In the genomic region with DNA sequence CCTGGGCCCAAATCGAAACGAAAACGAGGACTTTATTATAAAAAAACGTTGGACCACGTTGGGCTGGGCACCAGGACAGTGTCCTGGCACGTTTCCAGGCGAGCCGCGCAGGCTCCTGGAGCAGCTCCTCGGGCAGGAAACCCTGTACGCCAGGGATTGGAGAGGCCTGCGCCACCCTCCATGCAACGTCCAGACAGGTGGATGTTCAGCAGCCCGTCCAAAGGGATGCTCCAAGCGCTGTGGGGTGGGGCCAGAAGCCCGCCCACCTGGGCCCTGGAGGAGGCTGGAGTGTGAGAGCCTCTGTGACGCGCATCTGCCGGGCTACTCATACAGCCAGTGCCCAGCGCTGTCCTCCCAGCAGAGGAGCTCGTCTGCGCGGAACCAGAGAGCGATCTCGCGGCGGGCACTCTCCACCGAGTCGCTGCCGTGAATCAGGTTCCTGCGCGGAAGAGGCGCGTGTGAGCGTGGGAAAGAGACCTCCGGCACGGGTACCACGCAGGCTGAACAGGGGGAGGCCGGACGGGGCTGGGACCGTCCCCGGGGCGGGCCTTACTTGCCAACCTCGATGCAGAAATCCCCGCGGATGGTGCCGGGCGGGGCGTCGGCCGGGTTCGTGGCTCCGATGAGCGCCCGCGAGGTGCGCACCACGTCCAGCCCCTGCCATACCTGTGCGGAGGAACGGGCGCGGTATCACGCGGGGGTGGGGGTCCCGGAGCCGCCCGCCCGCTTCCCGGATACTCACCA, we compare ENCODE assay signal across 2 cellular contexts.
TF ChIP-seq lines count a peak whose summit lies in the region.

No MANE protein-coding gene starts in this region.

TF ChIP-seq in WTC11, 78 proteins besides CTCF, POLR2A, EP300 and RAD21 (continued from another document and continues in another):
- TF ChIP-seq, protein P1, sequence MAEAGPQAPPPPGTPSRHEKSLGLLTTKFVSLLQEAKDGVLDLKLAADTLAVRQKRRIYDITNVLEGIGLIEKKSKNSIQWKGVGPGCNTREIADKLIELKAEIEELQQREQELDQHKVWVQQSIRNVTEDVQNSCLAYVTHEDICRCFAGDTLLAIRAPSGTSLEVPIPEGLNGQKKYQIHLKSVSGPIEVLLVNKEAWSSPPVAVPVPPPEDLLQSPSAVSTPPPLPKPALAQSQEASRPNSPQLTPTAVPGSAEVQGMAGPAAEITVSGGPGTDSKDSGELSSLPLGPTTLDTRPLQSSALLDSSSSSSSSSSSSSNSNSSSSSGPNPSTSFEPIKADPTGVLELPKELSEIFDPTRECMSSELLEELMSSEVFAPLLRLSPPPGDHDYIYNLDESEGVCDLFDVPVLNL (CRISPR knock-in tag; IDR thresholded peaks at IDR 0.05; ENCODE audit: borderline replicate concordance, low read depth) = no peak
- no peak for TF ChIP-seq TCF7 (CRISPR knock-in tag; IDR thresholded peaks at IDR 0.05; ENCODE audit: low read depth)
- 0 out of 2 replicates have a peak, but pooled peaks have one; percentile 23 for TF ChIP-seq SP1 (CRISPR knock-in tag; conservative IDR thresholded peaks at IDR 0.05)
- TF ChIP-seq, protein P2, sequence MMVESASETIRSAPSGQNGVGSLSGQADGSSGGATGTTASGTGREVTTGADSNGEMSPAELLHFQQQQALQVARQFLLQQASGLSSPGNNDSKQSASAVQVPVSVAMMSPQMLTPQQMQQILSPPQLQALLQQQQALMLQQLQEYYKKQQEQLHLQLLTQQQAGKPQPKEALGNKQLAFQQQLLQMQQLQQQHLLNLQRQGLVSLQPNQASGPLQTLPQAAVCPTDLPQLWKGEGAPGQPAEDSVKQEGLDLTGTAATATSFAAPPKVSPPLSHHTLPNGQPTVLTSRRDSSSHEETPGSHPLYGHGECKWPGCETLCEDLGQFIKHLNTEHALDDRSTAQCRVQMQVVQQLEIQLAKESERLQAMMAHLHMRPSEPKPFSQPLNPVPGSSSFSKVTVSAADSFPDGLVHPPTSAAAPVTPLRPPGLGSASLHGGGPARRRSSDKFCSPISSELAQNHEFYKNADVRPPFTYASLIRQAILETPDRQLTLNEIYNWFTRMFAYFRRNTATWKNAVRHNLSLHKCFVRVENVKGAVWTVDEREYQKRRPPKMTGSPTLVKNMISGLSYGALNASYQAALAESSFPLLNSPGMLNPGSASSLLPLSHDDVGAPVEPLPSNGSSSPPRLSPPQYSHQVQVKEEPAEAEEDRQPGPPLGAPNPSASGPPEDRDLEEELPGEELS (CRISPR knock-in tag; IDR thresholded peaks at IDR 0.05) = peak; percentile 20; the same call in 1 of the 2 replicates
- TF ChIP-seq NR3C1 (CRISPR knock-in tag; conservative IDR thresholded peaks at IDR 0.05; ENCODE audit: low read depth) = no peak
- TF ChIP-seq, protein P3, sequence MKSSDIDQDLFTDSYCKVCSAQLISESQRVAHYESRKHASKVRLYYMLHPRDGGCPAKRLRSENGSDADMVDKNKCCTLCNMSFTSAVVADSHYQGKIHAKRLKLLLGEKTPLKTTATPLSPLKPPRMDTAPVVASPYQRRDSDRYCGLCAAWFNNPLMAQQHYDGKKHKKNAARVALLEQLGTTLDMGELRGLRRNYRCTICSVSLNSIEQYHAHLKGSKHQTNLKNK (CRISPR knock-in tag; IDR thresholded peaks at IDR 0.05) = no peak
- TF ChIP-seq, protein P4, sequence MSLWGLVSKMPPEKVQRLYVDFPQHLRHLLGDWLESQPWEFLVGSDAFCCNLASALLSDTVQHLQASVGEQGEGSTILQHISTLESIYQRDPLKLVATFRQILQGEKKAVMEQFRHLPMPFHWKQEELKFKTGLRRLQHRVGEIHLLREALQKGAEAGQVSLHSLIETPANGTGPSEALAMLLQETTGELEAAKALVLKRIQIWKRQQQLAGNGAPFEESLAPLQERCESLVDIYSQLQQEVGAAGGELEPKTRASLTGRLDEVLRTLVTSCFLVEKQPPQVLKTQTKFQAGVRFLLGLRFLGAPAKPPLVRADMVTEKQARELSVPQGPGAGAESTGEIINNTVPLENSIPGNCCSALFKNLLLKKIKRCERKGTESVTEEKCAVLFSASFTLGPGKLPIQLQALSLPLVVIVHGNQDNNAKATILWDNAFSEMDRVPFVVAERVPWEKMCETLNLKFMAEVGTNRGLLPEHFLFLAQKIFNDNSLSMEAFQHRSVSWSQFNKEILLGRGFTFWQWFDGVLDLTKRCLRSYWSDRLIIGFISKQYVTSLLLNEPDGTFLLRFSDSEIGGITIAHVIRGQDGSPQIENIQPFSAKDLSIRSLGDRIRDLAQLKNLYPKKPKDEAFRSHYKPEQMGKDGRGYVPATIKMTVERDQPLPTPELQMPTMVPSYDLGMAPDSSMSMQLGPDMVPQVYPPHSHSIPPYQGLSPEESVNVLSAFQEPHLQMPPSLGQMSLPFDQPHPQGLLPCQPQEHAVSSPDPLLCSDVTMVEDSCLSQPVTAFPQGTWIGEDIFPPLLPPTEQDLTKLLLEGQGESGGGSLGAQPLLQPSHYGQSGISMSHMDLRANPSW (CRISPR knock-in tag; conservative IDR thresholded peaks at IDR 0.05; ENCODE audit: low read depth) = no peak
- TF ChIP-seq ZNF219 (CRISPR knock-in tag; IDR thresholded peaks at IDR 0.05; ENCODE audit: borderline replicate concordance) = no peak
- TF ChIP-seq TEAD4 (CRISPR knock-in tag; IDR thresholded peaks at IDR 0.05) = no peak; the same call in 1 of the 2 replicates
- TF ChIP-seq SMAD4 (CRISPR knock-in tag; IDR thresholded peaks at IDR 0.05) = no peak
- no peak for TF ChIP-seq GTF2I (CRISPR knock-in tag; conservative IDR thresholded peaks at IDR 0.05)
- TF ChIP-seq, protein P5, sequence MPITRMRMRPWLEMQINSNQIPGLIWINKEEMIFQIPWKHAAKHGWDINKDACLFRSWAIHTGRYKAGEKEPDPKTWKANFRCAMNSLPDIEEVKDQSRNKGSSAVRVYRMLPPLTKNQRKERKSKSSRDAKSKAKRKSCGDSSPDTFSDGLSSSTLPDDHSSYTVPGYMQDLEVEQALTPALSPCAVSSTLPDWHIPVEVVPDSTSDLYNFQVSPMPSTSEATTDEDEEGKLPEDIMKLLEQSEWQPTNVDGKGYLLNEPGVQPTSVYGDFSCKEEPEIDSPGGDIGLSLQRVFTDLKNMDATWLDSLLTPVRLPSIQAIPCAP (CRISPR knock-in tag; IDR thresholded peaks at IDR 0.05) = no peak
- TF ChIP-seq, protein P6, sequence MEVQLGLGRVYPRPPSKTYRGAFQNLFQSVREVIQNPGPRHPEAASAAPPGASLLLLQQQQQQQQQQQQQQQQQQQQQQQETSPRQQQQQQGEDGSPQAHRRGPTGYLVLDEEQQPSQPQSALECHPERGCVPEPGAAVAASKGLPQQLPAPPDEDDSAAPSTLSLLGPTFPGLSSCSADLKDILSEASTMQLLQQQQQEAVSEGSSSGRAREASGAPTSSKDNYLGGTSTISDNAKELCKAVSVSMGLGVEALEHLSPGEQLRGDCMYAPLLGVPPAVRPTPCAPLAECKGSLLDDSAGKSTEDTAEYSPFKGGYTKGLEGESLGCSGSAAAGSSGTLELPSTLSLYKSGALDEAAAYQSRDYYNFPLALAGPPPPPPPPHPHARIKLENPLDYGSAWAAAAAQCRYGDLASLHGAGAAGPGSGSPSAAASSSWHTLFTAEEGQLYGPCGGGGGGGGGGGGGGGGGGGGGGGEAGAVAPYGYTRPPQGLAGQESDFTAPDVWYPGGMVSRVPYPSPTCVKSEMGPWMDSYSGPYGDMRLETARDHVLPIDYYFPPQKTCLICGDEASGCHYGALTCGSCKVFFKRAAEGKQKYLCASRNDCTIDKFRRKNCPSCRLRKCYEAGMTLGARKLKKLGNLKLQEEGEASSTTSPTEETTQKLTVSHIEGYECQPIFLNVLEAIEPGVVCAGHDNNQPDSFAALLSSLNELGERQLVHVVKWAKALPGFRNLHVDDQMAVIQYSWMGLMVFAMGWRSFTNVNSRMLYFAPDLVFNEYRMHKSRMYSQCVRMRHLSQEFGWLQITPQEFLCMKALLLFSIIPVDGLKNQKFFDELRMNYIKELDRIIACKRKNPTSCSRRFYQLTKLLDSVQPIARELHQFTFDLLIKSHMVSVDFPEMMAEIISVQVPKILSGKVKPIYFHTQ (CRISPR knock-in tag; IDR thresholded peaks at IDR 0.05) = no peak
- peak; percentile 70; the same call in 1 of the 2 replicates for TF ChIP-seq NFATC4 (CRISPR knock-in tag; IDR thresholded peaks at IDR 0.05)

TF ChIP-seq in HepG2, 621 proteins besides CTCF, POLR2A, EP300 and RAD21 (continued from another document and continues in another):
- TF ChIP-seq, protein P7, sequence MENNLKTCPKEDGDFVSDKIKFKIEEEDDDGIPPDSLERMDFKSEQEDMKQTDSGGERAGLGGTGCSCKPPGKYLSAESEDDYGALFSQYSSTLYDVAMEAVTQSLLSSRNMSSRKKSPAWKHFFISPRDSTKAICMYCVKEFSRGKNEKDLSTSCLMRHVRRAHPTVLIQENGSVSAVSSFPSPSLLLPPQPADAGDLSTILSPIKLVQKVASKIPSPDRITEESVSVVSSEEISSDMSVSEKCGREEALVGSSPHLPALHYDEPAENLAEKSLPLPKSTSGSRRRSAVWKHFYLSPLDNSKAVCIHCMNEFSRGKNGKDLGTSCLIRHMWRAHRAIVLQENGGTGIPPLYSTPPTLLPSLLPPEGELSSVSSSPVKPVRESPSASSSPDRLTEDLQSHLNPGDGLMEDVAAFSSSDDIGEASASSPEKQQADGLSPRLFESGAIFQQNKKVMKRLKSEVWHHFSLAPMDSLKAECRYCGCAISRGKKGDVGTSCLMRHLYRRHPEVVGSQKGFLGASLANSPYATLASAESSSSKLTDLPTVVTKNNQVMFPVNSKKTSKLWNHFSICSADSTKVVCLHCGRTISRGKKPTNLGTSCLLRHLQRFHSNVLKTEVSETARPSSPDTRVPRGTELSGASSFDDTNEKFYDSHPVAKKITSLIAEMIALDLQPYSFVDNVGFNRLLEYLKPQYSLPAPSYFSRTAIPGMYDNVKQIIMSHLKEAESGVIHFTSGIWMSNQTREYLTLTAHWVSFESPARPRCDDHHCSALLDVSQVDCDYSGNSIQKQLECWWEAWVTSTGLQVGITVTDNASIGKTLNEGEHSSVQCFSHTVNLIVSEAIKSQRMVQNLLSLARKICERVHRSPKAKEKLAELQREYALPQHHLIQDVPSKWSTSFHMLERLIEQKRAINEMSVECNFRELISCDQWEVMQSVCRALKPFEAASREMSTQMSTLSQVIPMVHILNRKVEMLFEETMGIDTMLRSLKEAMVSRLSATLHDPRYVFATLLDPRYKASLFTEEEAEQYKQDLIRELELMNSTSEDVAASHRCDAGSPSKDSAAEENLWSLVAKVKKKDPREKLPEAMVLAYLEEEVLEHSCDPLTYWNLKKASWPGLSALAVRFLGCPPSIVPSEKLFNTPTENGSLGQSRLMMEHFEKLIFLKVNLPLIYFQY (CRISPR knock-in tag; IDR thresholded peaks at IDR 0.05; ENCODE audit: borderline replicate concordance) = no peak
- TF ChIP-seq TBP (CRISPR knock-in tag; IDR thresholded peaks at IDR 0.05) = no peak
- no peak for TF ChIP-seq KDM5B (CRISPR knock-in tag; IDR thresholded peaks at IDR 0.05; ENCODE audit: borderline replicate concordance)
- TF ChIP-seq, protein P8, sequence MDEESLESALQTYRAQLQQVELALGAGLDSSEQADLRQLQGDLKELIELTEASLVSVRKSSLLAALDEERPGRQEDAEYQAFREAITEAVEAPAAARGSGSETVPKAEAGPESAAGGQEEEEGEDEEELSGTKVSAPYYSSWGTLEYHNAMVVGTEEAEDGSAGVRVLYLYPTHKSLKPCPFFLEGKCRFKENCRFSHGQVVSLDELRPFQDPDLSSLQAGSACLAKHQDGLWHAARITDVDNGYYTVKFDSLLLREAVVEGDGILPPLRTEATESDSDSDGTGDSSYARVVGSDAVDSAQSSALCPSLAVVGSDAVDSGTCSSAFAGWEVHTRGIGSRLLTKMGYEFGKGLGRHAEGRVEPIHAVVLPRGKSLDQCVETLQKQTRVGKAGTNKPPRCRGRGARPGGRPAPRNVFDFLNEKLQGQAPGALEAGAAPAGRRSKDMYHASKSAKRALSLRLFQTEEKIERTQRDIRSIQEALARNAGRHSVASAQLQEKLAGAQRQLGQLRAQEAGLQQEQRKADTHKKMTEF (CRISPR knock-in tag; IDR thresholded peaks at IDR 0.05) = no peak
- TF ChIP-seq ZNF138 (CRISPR knock-in tag; IDR thresholded peaks at IDR 0.05; ENCODE audit: low read depth) = no peak
- TF ChIP-seq, protein P5 (CRISPR knock-in tag; IDR thresholded peaks at IDR 0.05; ENCODE audit: low read depth) = no peak
- TF ChIP-seq, protein P9, sequence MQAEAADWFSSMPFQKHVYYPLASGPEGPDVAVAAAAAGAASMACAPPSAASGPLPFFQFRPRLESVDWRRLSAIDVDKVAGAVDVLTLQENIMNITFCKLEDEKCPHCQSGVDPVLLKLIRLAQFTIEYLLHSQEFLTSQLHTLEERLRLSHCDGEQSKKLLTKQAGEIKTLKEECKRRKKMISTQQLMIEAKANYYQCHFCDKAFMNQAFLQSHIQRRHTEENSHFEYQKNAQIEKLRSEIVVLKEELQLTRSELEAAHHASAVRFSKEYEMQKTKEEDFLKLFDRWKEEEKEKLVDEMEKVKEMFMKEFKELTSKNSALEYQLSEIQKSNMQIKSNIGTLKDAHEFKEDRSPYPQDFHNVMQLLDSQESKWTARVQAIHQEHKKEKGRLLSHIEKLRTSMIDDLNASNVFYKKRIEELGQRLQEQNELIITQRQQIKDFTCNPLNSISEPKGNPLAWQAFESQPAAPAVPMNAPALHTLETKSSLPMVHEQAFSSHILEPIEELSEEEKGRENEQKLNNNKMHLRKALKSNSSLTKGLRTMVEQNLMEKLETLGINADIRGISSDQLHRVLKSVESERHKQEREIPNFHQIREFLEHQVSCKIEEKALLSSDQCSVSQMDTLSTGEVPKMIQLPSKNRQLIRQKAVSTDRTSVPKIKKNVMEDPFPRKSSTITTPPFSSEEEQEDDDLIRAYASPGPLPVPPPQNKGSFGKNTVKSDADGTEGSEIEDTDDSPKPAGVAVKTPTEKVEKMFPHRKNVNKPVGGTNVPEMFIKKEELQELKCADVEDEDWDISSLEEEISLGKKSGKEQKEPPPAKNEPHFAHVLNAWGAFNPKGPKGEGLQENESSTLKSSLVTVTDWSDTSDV (CRISPR knock-in tag; IDR thresholded peaks at IDR 0.05) = no peak
- no peak for TF ChIP-seq KLF12 (CRISPR knock-in tag; IDR thresholded peaks at IDR 0.05; ENCODE audit: borderline replicate concordance)
